Comparison of ENCODE assay signal across 16 cellular contexts in the genomic region with DNA sequence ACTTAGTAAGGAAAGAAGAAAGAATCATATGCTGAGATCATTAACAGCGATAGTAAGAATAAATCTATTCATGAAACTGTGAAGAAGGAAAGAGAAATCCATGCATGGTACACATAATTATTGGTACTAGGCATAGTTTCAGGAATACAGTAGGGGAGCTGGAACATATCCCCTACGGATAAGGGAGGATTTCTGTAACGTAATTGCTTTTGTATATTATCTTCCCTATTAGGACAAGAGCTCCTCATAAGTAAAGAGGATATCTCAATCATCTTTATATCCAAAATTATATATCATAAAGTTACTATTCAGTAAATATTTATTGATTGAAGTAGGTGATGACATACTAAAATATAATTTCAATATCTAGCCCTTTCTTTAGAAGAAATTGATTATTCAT. TPM values are rescaled to one million over a fixed set of nuclear protein-coding genes. Genes with fewer than 3 reads are reported as not detected.
"Had no signal": no experiment of that assay in that cellular context is flagged by ENCODE, and none has a peak within 500 bp of the region (broad histone marks: within the 10 kb centered on the region; RNA-seq: fewer than 3 reads in every experiment).

No MANE protein-coding gene starts in this region.

- ATAC-seq: activated CD8-positive, alpha-beta memory T cell treated with anti-CD3 and anti-CD28 coated beads, Interleukin-2, amount 10 ng/mL, durations not matched to agents 7 days and 5 days; activated T-cell treated with anti-CD3 and anti-CD28 coated beads, Interleukin-2, amount 50 U/mL, for 4 hours; left ventricle myocardium superior had no signal

- H3K36me3 ChIP-seq: cardiac muscle cell, colonic mucosa had no signal

- H3K27me3 ChIP-seq: colonic mucosa had no signal

- H3K9me3 Mint-ChIP-seq: activated naive CD8-positive, alpha-beta T cell treated with anti-CD3 and anti-CD28 coated beads, Interleukin-2, amount 10 ng/mL, durations not matched to agents 7 days and 5 days; stimulated activated naive CD8-positive, alpha-beta T cell treated with anti-CD3 and anti-CD28 coated beads, Interleukin-15, Interleukin-2, amounts not matched to agents 100 ng/mL and 50 ng/mL, for 24 hours; T-helper 1 cell treated with Interleukin-12 subunit alpha and Interleukin-12 subunit beta and Interleukin-4 antibody, amounts not matched to agents 30 μg/mL and 1 μg/mL, for 36 hours had no signal

- H3K27me3 Mint-ChIP-seq: activated CD8-positive, alpha-beta memory T cell treated with anti-CD3 and anti-CD28 coated beads, Interleukin-2, amount 10 ng/mL, durations not matched to agents 7 days and 5 days; activated naive CD8-positive, alpha-beta T cell treated with anti-CD3 and anti-CD28 coated beads, Interleukin-2, amount 10 ng/mL, durations not matched to agents 7 days and 5 days; stimulated activated naive CD8-positive, alpha-beta T cell treated with anti-CD3 and anti-CD28 coated beads, Interleukin-15, Interleukin-2, amounts not matched to agents 100 ng/mL and 50 ng/mL, for 24 hours had no signal

- H3K36me3 Mint-ChIP-seq: activated CD8-positive, alpha-beta memory T cell treated with anti-CD3 and anti-CD28 coated beads, Interleukin-2, amount 10 ng/mL, durations not matched to agents 7 days and 5 days; activated naive CD8-positive, alpha-beta T cell treated with anti-CD3 and anti-CD28 coated beads, Interleukin-2, amount 10 ng/mL, durations not matched to agents 7 days and 5 days had no signal

- H3K4me3 Mint-ChIP-seq: activated CD8-positive, alpha-beta memory T cell treated with anti-CD3 and anti-CD28 coated beads, Interleukin-2, amount 10 ng/mL, durations not matched to agents 7 days and 5 days; activated naive CD8-positive, alpha-beta T cell treated with anti-CD3 and anti-CD28 coated beads, Interleukin-2, amount 10 ng/mL, durations not matched to agents 7 days and 5 days; activated T-cell treated with anti-CD3 and anti-CD28 coated beads, Interleukin-2, amount 50 U/mL, for 4 hours; stimulated activated naive CD8-positive, alpha-beta T cell treated with anti-CD3 and anti-CD28 coated beads, Interleukin-15, Interleukin-2, amounts not matched to agents 100 ng/mL and 50 ng/mL, for 24 hours; T-helper 1 cell treated with Interleukin-12 subunit alpha and Interleukin-12 subunit beta and Interleukin-4 antibody, amounts not matched to agents 30 μg/mL and 1 μg/mL, for 36 hours had no signal

- H3K27ac Mint-ChIP-seq: activated CD8-positive, alpha-beta memory T cell treated with anti-CD3 and anti-CD28 coated beads, Interleukin-2, amount 10 ng/mL, durations not matched to agents 7 days and 5 days; activated naive CD8-positive, alpha-beta T cell treated with anti-CD3 and anti-CD28 coated beads, Interleukin-2, amount 10 ng/mL, durations not matched to agents 7 days and 5 days; stimulated activated naive CD8-positive, alpha-beta T cell treated with anti-CD3 and anti-CD28 coated beads, Interleukin-15, Interleukin-2, amounts not matched to agents 100 ng/mL and 50 ng/mL, for 24 hours; T-helper 1 cell treated with Interleukin-12 subunit alpha and Interleukin-12 subunit beta and Interleukin-4 antibody, amounts not matched to agents 30 μg/mL and 1 μg/mL, for 36 hours had no signal

- H3K4me3 ChIP-seq: cardiac muscle cell, colonic mucosa had no signal

- H3K4me1 ChIP-seq: colonic mucosa had no signal

- H3K27ac ChIP-seq: cardiac muscle cell, colonic mucosa had no signal

- FAIRE-seq: keratinocyte, TTC549 had no signal

- DNase-seq: activated CD4-positive, CD25-positive, alpha-beta regulatory T cell; activated CD8-positive, alpha-beta memory T cell treated with anti-CD3 and anti-CD28 coated beads, Interleukin-2, amount 10 ng/mL, durations not matched to agents 7 days and 5 days; activated effector memory CD4-positive, alpha-beta T cell treated with anti-CD3 and anti-CD28 coated beads, Interleukin-2, amount 50 U/mL, for 16 hours; activated naive CD8-positive, alpha-beta T cell treated with anti-CD3 and anti-CD28 coated beads, Interleukin-2, amount 10 ng/mL, durations not matched to agents 7 days and 5 days; activated T-cell treated with anti-CD3 and anti-CD28 coated beads, Interleukin-2, amount 50 U/mL, for 4 hours; aorta; colonic mucosa; effector CD4-positive, alpha-beta T cell; left ventricle myocardium superior; stimulated activated CD4-positive, alpha-beta T cell treated with anti-CD3 and anti-CD28 coated beads, Interleukin-15, amount 100 ng/mL, for 24 hours; stimulated activated CD4-positive, alpha-beta T cell treated with anti-CD3 and anti-CD28 coated beads, Interleukin-4, amount 100 ng/mL, for 24 hours had no signal

- H3K4me1 Mint-ChIP-seq: activated CD8-positive, alpha-beta memory T cell treated with anti-CD3 and anti-CD28 coated beads, Interleukin-2, amount 10 ng/mL, durations not matched to agents 7 days and 5 days; activated naive CD8-positive, alpha-beta T cell treated with anti-CD3 and anti-CD28 coated beads, Interleukin-2, amount 10 ng/mL, durations not matched to agents 7 days and 5 days had no signal

- H3K9me3 ChIP-seq: colonic mucosa had no signal

RNA-seq across cellular contexts. Expression of gene SYT1, which starts 22.9 kb away (rescaled TPM):
- total RNA-seq: activated CD8-positive, alpha-beta memory T cell treated with anti-CD3 and anti-CD28 coated beads, Interleukin-2, amount 10 ng/mL, durations not matched to agents 7 days and 5 days; activated naive CD8-positive, alpha-beta T cell treated with anti-CD3 and anti-CD28 coated beads, Interleukin-2, amount 10 ng/mL, durations not matched to agents 7 days and 5 days had no signal
